Comparison of ENCODE assay signal across 15 cellular contexts in genomic region chr3:25473246-25473645, GRCh38. TPM values are rescaled to one million over a fixed set of nuclear protein-coding genes. Genes with fewer than 3 reads are reported as not detected.
DNase-seq lines count a peak whose midpoint lies in the region; ATAC-seq and TF ChIP-seq lines count a peak whose summit lies in the region.
"Had no signal": no experiment of that assay in that cellular context is flagged by ENCODE, and none has a peak within 500 bp of the region (broad histone marks: within the 10 kb centered on the region; RNA-seq: fewer than 3 reads in every experiment).

No MANE protein-coding gene starts in this region.

- peaks cover 2% of the 10 kb centered on the region for H3K27me3 Mint-ChIP-seq in neural progenitor cell (ENCODE audit: insufficient read depth, low read depth)

- H3K4me1 Mint-ChIP-seq in neural progenitor cell, result peaks cover 38% of the 10 kb centered on the region

- H3K4me1 ChIP-seq in esophagus squamous epithelium (peaks cover 7 to 76% (median 30%) of the 10 kb centered on the region in 3 donors), neural progenitor cell (peaks cover 11% of the 10 kb centered on the region), tibial nerve (peaks cover 0 to 97% (median 60%) of the 10 kb centered on the region in 4 donors), vagina (peaks cover 36% of the 10 kb centered on the region), uterus (peaks cover 0 to 12% of the 10 kb centered on the region in 2 donors)

- 18 to 27% methylated on average over 2 of the region's 2 CpGs for WGBS in esophagus squamous epithelium, 2 donors
- 26 to 28% methylated on average over 2 of the region's 2 CpGs for WGBS in tibial nerve, 2 donors

- H3K9me3 ChIP-seq in esophagus squamous epithelium (no peaks in the 10 kb centered on the region), neural progenitor cell (ENCODE audit: low read depth) (no peaks in the 10 kb centered on the region), tibial nerve (no peaks in the 10 kb centered on the region), vagina (no peaks in the 10 kb centered on the region), uterus (no peaks in the 10 kb centered on the region)
- H3K9me3 ChIP-seq: BLaER1 treated with 17β-estradiol and CSF1 and Interleukin-3, amounts not matched to agents 10 nM and 100 nM had no signal

- TF ChIP-seq EP300 in tibial nerve (IDR thresholded peaks at IDR 0.05), result peak in 1 of 2 donors; percentile 30

- no peak overlapping the region for H3K4me3 ChIP-seq in esophagus squamous epithelium
- no peak overlapping the region for H3K4me3 ChIP-seq in neural progenitor cell
- peak overlapping the region in 1 of 4 donors; percentile 24 for H3K4me3 ChIP-seq in tibial nerve
- H3K4me3 ChIP-seq in vagina, result no peak overlapping the region
- no peak overlapping the region for H3K4me3 ChIP-seq in uterus
- H3K4me3 ChIP-seq: BLaER1 treated with 17β-estradiol and CSF1 and Interleukin-3, amounts not matched to agents 10 nM and 100 nM had no signal

- TF ChIP-seq POLR2A in esophagus squamous epithelium (IDR thresholded peaks at IDR 0.05), result no peak
- TF ChIP-seq POLR2A in tibial nerve (IDR thresholded peaks at IDR 0.05), result no peak
- no peak for TF ChIP-seq POLR2A in vagina (IDR thresholded peaks at IDR 0.05)
- TF ChIP-seq POLR2A in uterus (IDR thresholded peaks at IDR 0.05), result no peak

- no peak overlapping the region for H3K9ac ChIP-seq in neural progenitor cell
- H3K9ac ChIP-seq: BLaER1 treated with 17β-estradiol and CSF1 and Interleukin-3, amounts not matched to agents 10 nM and 100 nM had no signal

- H3K27ac Mint-ChIP-seq in neural progenitor cell, result peak overlapping the region; percentile 68
- H3K27ac Mint-ChIP-seq: T-helper 17 cell had no signal

- H3K36me3 Mint-ChIP-seq in neural progenitor cell, result no peaks in the 10 kb centered on the region

- H2AFZ ChIP-seq in neural progenitor cell (replicated peaks), result peak overlapping the region; percentile 47

- no peaks in the 10 kb centered on the region for H3K36me3 ChIP-seq in esophagus squamous epithelium
- H3K36me3 ChIP-seq in neural progenitor cell, result no peaks in the 10 kb centered on the region
- no peaks in the 10 kb centered on the region for H3K36me3 ChIP-seq in tibial nerve
- no peaks in the 10 kb centered on the region for H3K36me3 ChIP-seq in vagina
- H3K36me3 ChIP-seq in uterus, result no peaks in the 10 kb centered on the region
- H3K36me3 ChIP-seq: BLaER1 treated with 17β-estradiol and CSF1 and Interleukin-3, amounts not matched to agents 10 nM and 100 nM had no signal

- H4K20me1 ChIP-seq in neural progenitor cell (ENCODE audit: low read depth), result no peaks in the 10 kb centered on the region
- H4K20me1 ChIP-seq: BLaER1 treated with 17β-estradiol and CSF1 and Interleukin-3, amounts not matched to agents 10 nM and 100 nM had no signal

- TF ChIP-seq CTCF in esophagus squamous epithelium (IDR thresholded peaks at IDR 0.05) (no peak), neural progenitor cell (IDR thresholded peaks at IDR 0.05) (no peak), tibial nerve (IDR thresholded peaks at IDR 0.05) (no peak), vagina (IDR thresholded peaks at IDR 0.05) (no peak), uterus (IDR thresholded peaks at IDR 0.05) (no peak)

- H3K27me3 ChIP-seq in esophagus squamous epithelium, result no peaks in the 10 kb centered on the region
- no peaks in the 10 kb centered on the region for H3K27me3 ChIP-seq in neural progenitor cell
- no peaks in the 10 kb centered on the region for H3K27me3 ChIP-seq in tibial nerve
- H3K27me3 ChIP-seq in vagina, result no peaks in the 10 kb centered on the region
- no peaks in the 10 kb centered on the region for H3K27me3 ChIP-seq in uterus
- H3K27me3 ChIP-seq: BLaER1 treated with 17β-estradiol and CSF1 and Interleukin-3, amounts not matched to agents 10 nM and 100 nM had no signal

- peak; percentile 24 for ATAC-seq in SK-N-SH treated with all-trans-retinoic acid at 6 μM for 48 hours
- no peak for ATAC-seq in GM18511 (IDR thresholded peaks at IDR 0.05; ENCODE audit: unreplicated experiment)
- ATAC-seq: right cardiac atrium, T-helper 17 cell had no signal

- no peaks in the 10 kb centered on the region for H3K9me3 Mint-ChIP-seq in neural progenitor cell

- DNase-seq in esophagus squamous epithelium (lab: John Stamatoyannopoulos, UW) (no peak), neural progenitor cell (ENCODE audit: low spot score) (peak; percentile 15), tibial nerve (ENCODE audit: low spot score in 2 of 2) (no peak), vagina (ENCODE audit: extremely low spot score in 2 of 2) (no peak), uterus (no peak)
- DNase-seq: activated CD4-positive, CD25-positive, alpha-beta regulatory T cell treated with anti-CD3 and anti-CD28 coated beads, Interleukin-2, amount 50 U/mL, for 72 hours; activated gamma-delta T cell treated with Interleukin-2 at 50 U/mL for 16 hours; NCI-H774; right cardiac atrium; RPMI8226; stimulated activated CD4-positive, alpha-beta T cell treated with anti-CD3 and anti-CD28 coated beads, Interleukin-2, amount 100 ng/mL, for 48 hours; T-helper 17 cell had no signal

- no peaks in the 10 kb centered on the region for H3F3A ChIP-seq in neural progenitor cell (ENCODE audit: low read depth)

- no peak overlapping the region for H3K4me3 Mint-ChIP-seq in neural progenitor cell
- H3K4me3 Mint-ChIP-seq: T-helper 17 cell had no signal

- no peaks in the 10 kb centered on the region for H3K79me2 ChIP-seq in neural progenitor cell (ENCODE audit: low read depth)

- H3K4me2 ChIP-seq in neural progenitor cell, result no peak overlapping the region
- H3K4me2 ChIP-seq: BLaER1 treated with 17β-estradiol and CSF1 and Interleukin-3, amounts not matched to agents 10 nM and 100 nM had no signal

- intact Hi-C loops in esophagus squamous epithelium (cut with DNase I), result no loop called here
- intact Hi-C loops in vagina (cut with DNase I), result no loop called here
- intact Hi-C loops in uterus (cut with DNase I; ENCODE audit: low total_unique reads), result no loop called here

- H3K27ac ChIP-seq in esophagus squamous epithelium (peak overlapping the region in 3 of 4 donors; percentile 6 to 48 (median 40)), neural progenitor cell (no peak overlapping the region), tibial nerve (peak overlapping the region in 3 of 4 donors; percentile 50 to 82 (median 79)), vagina (no peak overlapping the region), uterus (peak overlapping the region in 1 of 2 donors; percentile 83)
- H3K27ac ChIP-seq: BLaER1 treated with 17β-estradiol and CSF1 and Interleukin-3, amounts not matched to agents 10 nM and 100 nM had no signal

TF ChIP-seq in SK-N-SH treated with all-trans-retinoic acid at 6 μM for 48 hours, 23 proteins besides CTCF, POLR2A, EP300 and RAD21:
- TF ChIP-seq ZNF8 (CRISPR knock-in tag; IDR thresholded peaks at IDR 0.05) (no peak), ESRRG (CRISPR knock-in tag; IDR thresholded peaks at IDR 0.05) (no peak), ISL1 (CRISPR knock-in tag; IDR thresholded peaks at IDR 0.05) (no peak), ARNTL (CRISPR knock-in tag; IDR thresholded peaks at IDR 0.05; ENCODE audit: borderline replicate concordance, low read depth) (no peak)

RNA-seq across cellular contexts. Expression of gene RARB, which starts 45.2 kb away (rescaled TPM):
- total RNA-seq in esophagus squamous epithelium (1 to 10 TPM; 1.9 to 9.0 (median 3.5) TPM), neural progenitor cell (ENCODE audit: low replicate concordance) (1.4 and 1.8 TPM in 2 replicates), tibial nerve (10 to 100 TPM in 3 of 4 donors, 1 to 10 TPM in 1; 9.3 to 22.6 (median 15.1) TPM), vagina (15.0 TPM), uterus (10 to 100 TPM in 3 of 4 donors, 1 to 10 TPM in 1; 6.7 to 63.0 (median 14.5) TPM)
- total RNA-seq: T-helper 17 cell had no signal

Comparison
In these comparisons a context has a peak if more than half of its experiments do, and no peak if none do; other contexts are left out.
1. H3K27ac ChIP-seq: peak in esophagus squamous epithelium (3 of 4) and tibial nerve (3 of 4); none in neural progenitor cell (single experiment) and vagina (single experiment).